In the genomic region with DNA sequence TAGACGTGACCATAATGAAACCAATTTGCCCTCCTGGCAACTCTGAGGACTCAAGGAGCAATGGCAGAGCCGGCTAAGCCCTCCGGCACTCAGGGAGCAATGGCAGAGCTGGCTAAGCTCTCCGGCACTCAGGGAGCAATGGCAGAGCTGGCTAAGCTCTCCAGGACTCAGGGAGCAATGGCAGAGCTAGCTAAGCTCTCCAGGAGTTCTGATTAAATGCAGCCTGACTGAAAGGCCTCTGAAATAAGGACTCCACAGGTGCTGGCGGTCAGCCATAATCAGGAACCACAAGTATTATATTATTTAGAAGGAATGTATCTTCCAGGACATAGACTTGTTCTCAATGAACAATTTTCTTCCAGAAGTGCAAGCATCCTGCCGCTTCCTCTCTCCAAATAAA, we compare ENCODE assay signal across 29 cellular contexts.
DNase-seq lines count a peak whose midpoint lies in the region; ATAC-seq and TF ChIP-seq lines count a peak whose summit lies in the region.
"Had no signal": no experiment of that assay in that cellular context is flagged by ENCODE, and none has a peak within 500 bp of the region (broad histone marks: within the 10 kb centered on the region; RNA-seq: fewer than 3 reads in every experiment).

No MANE protein-coding gene starts in this region.

- peaks cover 7% of the 10 kb centered on the region for H3K27me3 Mint-ChIP-seq in GM23338 (ENCODE audit: insufficient read depth, low read depth, poor library complexity)
- no peaks in the 10 kb centered on the region for H3K27me3 Mint-ChIP-seq in effector memory CD8-positive, alpha-beta T cell
- H3K27me3 Mint-ChIP-seq: CD4-positive, alpha-beta memory T cell; type B pancreatic cell had no signal

- H3K79me2 ChIP-seq in GM23338 (replicated peaks; ENCODE audit: insufficient read depth), result no peaks in the 10 kb centered on the region

- peaks cover 45% of the 10 kb centered on the region for H3K4me1 Mint-ChIP-seq in GM23338
- peaks cover 0 to 7% of the 10 kb centered on the region in 2 donors for H3K4me1 Mint-ChIP-seq in effector memory CD8-positive, alpha-beta T cell (ENCODE audit: low read depth in 2 of 2)

- no peak for TF ChIP-seq CTCF in GM23338 (conservative IDR thresholded peaks at IDR 0.05; ENCODE audit: low read depth in 2 of 2)
- TF ChIP-seq CTCF in lower leg skin (IDR thresholded peaks at IDR 0.05), result no peak

- H4K20me1 ChIP-seq in GM23338 (replicated peaks; ENCODE audit: insufficient read depth), result no peaks in the 10 kb centered on the region

- H2AFZ ChIP-seq in GM23338, result no peak overlapping the region

- H3K27ac ChIP-seq in GM23338 (ENCODE audit: low read depth), result no peak overlapping the region

- peak; percentile 89 for ATAC-seq in GM23338
- ATAC-seq in effector memory CD8-positive, alpha-beta T cell (replicated peaks), result no peak
- ATAC-seq: left cardiac atrium, Panc1 had no signal

- no peaks in the 10 kb centered on the region for H3F3A ChIP-seq in GM23338 (replicated peaks; ENCODE audit: low read depth)

- intact Hi-C loops in lower leg skin (cut with DNase I; ENCODE audit: low total_unique reads), result no loop called here

- DNase-seq in COR-L47 (lab: John Stamatoyannopoulos, UW), result peak; percentile 9
- DNase-seq in GM23338 (ENCODE audit: low spot score), result no peak
- peak; percentile 6 for DNase-seq in adipocyte (ENCODE audit: low read depth)
- peak; percentile 70 for DNase-seq in iris pigment epithelial cell (ENCODE audit: low read depth)
- no peak for DNase-seq in activated naive CD4-positive, alpha-beta T cell treated with Interleukin-2 at 50 U/mL for 16 hours
- no peak for DNase-seq in SHP77 treated with DMSO at 0.1 percent for 48 hours (lab: John Stamatoyannopoulos, UW)
- DNase-seq in lower leg skin (ENCODE audit: low spot score in 2 of 2), result no peak
- DNase-seq in effector memory CD8-positive, alpha-beta T cell, result no peak
- DNase-seq: activated CD4-positive, CD25-positive, alpha-beta regulatory T cell treated with anti-CD3 and anti-CD28 coated beads, Interleukin-2, amount 50 U/mL, for 72 hours; activated CD8-positive, alpha-beta memory T cell treated with anti-CD3 and anti-CD28 coated beads for 24 hours; activated naive CD4-positive, alpha-beta T cell; activated T-cell treated with anti-CD3 and anti-CD28 coated beads, Interleukin-2, amount 50 U/mL, for 1 hour; AML-193; amygdala; CD4-positive, alpha-beta memory T cell; central memory CD4-positive, alpha-beta T cell; head of caudate nucleus; KBM-7; left cardiac atrium; mesendoderm; MV-4-11; NCI-H187; NCI-H446 treated with DMSO at 0.1 percent for 48 hours; nucleus accumbens; small intestine; stimulated activated CD4-positive, alpha-beta T cell treated with anti-CD3 and anti-CD28 coated beads, Interleukin-2, amount 100 ng/mL, for 24 hours; T-helper 1 cell had no signal

- no peak overlapping the region for H3K9ac ChIP-seq in adipocyte (ENCODE audit: low read length)

- no peak overlapping the region for H3K4me3 ChIP-seq in GM23338
- no peak overlapping the region for H3K4me3 ChIP-seq in adipocyte (ENCODE audit: low read length)
- no peak overlapping the region for H3K4me3 ChIP-seq in lower leg skin (ENCODE audit: low read depth, poor library complexity, severe bottlenecking)

- H3K4me1 ChIP-seq in GM23338 (ENCODE audit: insufficient read depth) (peaks cover 21% of the 10 kb centered on the region), adipocyte (ENCODE audit: control insufficient read depth, insufficient read depth, low read length) (peaks cover 6% of the 10 kb centered on the region)

- no peak overlapping the region for H3K4me3 Mint-ChIP-seq in GM23338
- no peak overlapping the region for H3K4me3 Mint-ChIP-seq in effector memory CD8-positive, alpha-beta T cell
- H3K4me3 Mint-ChIP-seq: CD4-positive, alpha-beta memory T cell; type B pancreatic cell had no signal

- H3K9me3 Mint-ChIP-seq in GM23338, result no peaks in the 10 kb centered on the region
- no peaks in the 10 kb centered on the region for H3K9me3 Mint-ChIP-seq in effector memory CD8-positive, alpha-beta T cell
- H3K9me3 Mint-ChIP-seq: CD4-positive, alpha-beta memory T cell; type B pancreatic cell had no signal

- WGBS in lower leg skin, 2 donors, result 81 to 82% methylated on average over 6 of the region's 6 CpGs

- H3K36me3 ChIP-seq in GM23338 (ENCODE audit: insufficient read depth) (no peaks in the 10 kb centered on the region), adipocyte (ENCODE audit: control insufficient read depth, insufficient read depth, low read length, severe bottlenecking) (no peaks in the 10 kb centered on the region)

- H3K36me3 Mint-ChIP-seq in GM23338 (ENCODE audit: low read depth), result no peaks in the 10 kb centered on the region
- H3K36me3 Mint-ChIP-seq in effector memory CD8-positive, alpha-beta T cell (ENCODE audit: insufficient read depth), result peaks cover 4% of the 10 kb centered on the region
- H3K36me3 Mint-ChIP-seq: type B pancreatic cell had no signal

- H3K9me3 ChIP-seq in adipocyte (ENCODE audit: control insufficient read depth, low read length), result no peaks in the 10 kb centered on the region

- no peaks in the 10 kb centered on the region for H3K9me2 ChIP-seq in GM23338 (ENCODE audit: insufficient read depth)

- H3K27me3 ChIP-seq in GM23338 (ENCODE audit: insufficient read depth) (no peaks in the 10 kb centered on the region), adipocyte (replicated peaks; ENCODE audit: control insufficient read depth, insufficient read depth, low read length) (no peaks in the 10 kb centered on the region)

- peak overlapping the region; percentile 7; the same call in 1 of the 2 replicates for H3K27ac Mint-ChIP-seq in GM23338
- no peak overlapping the region for H3K27ac Mint-ChIP-seq in effector memory CD8-positive, alpha-beta T cell
- H3K27ac Mint-ChIP-seq: CD4-positive, alpha-beta memory T cell; type B pancreatic cell had no signal

- no peak for TF ChIP-seq POLR2A in lower leg skin (IDR thresholded peaks at IDR 0.05)

- H3K4me2 ChIP-seq in GM23338, result no peak overlapping the region

TF ChIP-seq in GM23338, 12 proteins besides CTCF, POLR2A, EP300 and RAD21 (continues in another document):
- TF ChIP-seq STAT1 (IDR thresholded peaks at IDR 0.05; ENCODE audit: unreplicated experiment) (no peak), EZH2phosphoT487 (IDR thresholded peaks at IDR 0.05; ENCODE audit: unreplicated experiment) (no peak), POLR2AphosphoS5 (IDR thresholded peaks at IDR 0.05; ENCODE audit: low read depth) (no peak), NANOG (IDR thresholded peaks at IDR 0.05; ENCODE audit: borderline replicate concordance) (no peak), JUNB (IDR thresholded peaks at IDR 0.05; ENCODE audit: unreplicated experiment) (no peak), ZNF114 (CRISPR knock-in tag; IDR thresholded peaks at IDR 0.05) (no peak), ZNF331 (CRISPR knock-in tag; IDR thresholded peaks at IDR 0.05; ENCODE audit: low read depth) (no peak), EZH2 (IDR thresholded peaks at IDR 0.05; ENCODE audit: low read depth, unreplicated experiment) (no peak)
- TF ChIP-seq, protein P1, sequence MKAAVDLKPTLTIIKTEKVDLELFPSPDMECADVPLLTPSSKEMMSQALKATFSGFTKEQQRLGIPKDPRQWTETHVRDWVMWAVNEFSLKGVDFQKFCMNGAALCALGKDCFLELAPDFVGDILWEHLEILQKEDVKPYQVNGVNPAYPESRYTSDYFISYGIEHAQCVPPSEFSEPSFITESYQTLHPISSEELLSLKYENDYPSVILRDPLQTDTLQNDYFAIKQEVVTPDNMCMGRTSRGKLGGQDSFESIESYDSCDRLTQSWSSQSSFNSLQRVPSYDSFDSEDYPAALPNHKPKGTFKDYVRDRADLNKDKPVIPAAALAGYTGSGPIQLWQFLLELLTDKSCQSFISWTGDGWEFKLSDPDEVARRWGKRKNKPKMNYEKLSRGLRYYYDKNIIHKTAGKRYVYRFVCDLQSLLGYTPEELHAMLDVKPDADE (IDR thresholded peaks at IDR 0.05), result no peak

Comparison
In these comparisons a context has a peak if more than half of its experiments do, and no peak if none do; other contexts are left out.
1. DNase-seq: peak in COR-L47 (single experiment), adipocyte (single experiment) and iris pigment epithelial cell (single experiment); none in GM23338 (single experiment), activated naive CD4-positive, alpha-beta T cell treated with Interleukin-2 at 50 U/mL for 16 hours (single experiment), SHP77 treated with DMSO at 0.1 percent for 48 hours (single experiment), lower leg skin (0 of 2) and effector memory CD8-positive, alpha-beta T cell (0 of 3).